Comparison of ENCODE assay signal across 7 cellular contexts in the genomic region with DNA sequence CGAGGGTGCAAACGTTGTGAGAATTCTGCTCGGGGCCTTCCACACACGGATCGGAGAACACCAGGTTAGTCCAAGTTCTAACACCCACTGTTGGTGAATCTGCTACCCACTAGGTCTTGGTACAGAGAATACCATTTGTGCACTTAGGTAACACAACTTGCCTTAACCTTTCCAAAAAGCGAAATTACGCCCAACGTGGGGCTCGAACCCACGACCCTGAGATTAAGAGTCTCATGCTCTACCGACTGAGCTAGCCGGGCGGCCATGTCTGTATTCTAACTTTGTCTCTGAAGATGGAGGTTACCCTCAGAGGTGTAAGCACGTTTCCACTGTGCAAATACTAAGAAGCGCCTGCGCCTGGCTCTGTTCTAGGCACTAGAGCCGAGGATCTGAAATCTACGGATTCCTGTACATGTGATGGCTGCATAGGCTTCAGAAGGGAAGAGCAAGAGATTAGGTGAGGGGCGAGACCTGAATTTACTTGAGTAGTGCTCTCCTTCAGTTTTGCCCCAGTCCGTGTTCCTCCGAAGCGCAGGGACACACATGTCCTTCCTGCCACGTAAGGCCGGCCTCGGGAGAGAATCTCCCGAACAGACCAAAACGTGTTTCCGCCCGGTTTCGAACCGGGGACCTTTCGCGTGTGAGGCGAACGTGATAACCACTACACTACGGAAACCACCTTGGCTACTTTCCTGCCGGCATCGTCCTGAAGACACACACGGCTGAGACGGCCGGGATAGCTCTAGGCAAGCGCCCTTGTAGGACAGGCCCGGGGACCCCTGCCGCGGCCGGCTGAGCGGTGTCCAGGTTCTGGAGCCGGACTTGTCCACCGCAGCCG. TPM values are rescaled to one million over a fixed set of nuclear protein-coding genes. Genes with fewer than 3 reads are reported as not detected.
DNase-seq lines count a peak whose midpoint lies in the region; ATAC-seq and TF ChIP-seq lines count a peak whose summit lies in the region.

No MANE protein-coding gene starts in this region.

- H3K23ac ChIP-seq in mesenchymal stem cell (ENCODE audit: low read length in 2 of 2): no peak overlapping the region

- H3K36me3 ChIP-seq in mesenchymal stem cell (ENCODE audit: control insufficient read depth in 1 of 2, insufficient read depth in 2 of 2, low read depth in 1 of 2, low read length in 2 of 2): peaks cover 2 to 14% of the 10 kb centered on the region in 2 experiments

- H3K27me3 ChIP-seq in dorsolateral prefrontal cortex (no peaks in the 10 kb centered on the region), mesenchymal stem cell (ENCODE audit: control insufficient read depth in 1 of 2, insufficient read depth in 1 of 2, low read length in 2 of 2) (no peaks in the 10 kb centered on the region)

- H3K79me1 ChIP-seq in mesenchymal stem cell (replicated peaks; ENCODE audit: low read length, poor library complexity, severe bottlenecking): peaks cover 4% of the 10 kb centered on the region

- ATAC-seq in GM19035 (IDR thresholded peaks at IDR 0.05; ENCODE audit: unreplicated experiment) (peak; percentile 30), HG03439 (IDR thresholded peaks at IDR 0.05; ENCODE audit: unreplicated experiment) (peak; percentile 32), GM18502 (IDR thresholded peaks at IDR 0.05; ENCODE audit: poor library complexity, unreplicated experiment) (no peak)

- peak overlapping the region; percentile 87 for H3K4me2 ChIP-seq in mesenchymal stem cell (ENCODE audit: low read length, poor library complexity, severe bottlenecking)

- H3K4me1 ChIP-seq in mesenchymal stem cell (ENCODE audit: control insufficient read depth, insufficient read depth, low read depth, low read length): peaks cover 19% of the 10 kb centered on the region

- H3K4ac ChIP-seq in mesenchymal stem cell (ENCODE audit: low read depth in 1 of 2, low read length in 2 of 2): peak overlapping the region; percentile 5 to 35

- peak overlapping the region; percentile 96 for H4K8ac ChIP-seq in mesenchymal stem cell (ENCODE audit: low read length)

- H3K27ac ChIP-seq in dorsolateral prefrontal cortex (peak overlapping the region; percentile 78 to 100 (median 98)), mesenchymal stem cell (ENCODE audit: low read length, poor library complexity, severe bottlenecking) (peak overlapping the region; percentile 99)

- H2BK120ac ChIP-seq in mesenchymal stem cell (ENCODE audit: low read depth, low read length): peak overlapping the region; percentile 50

- peak overlapping the region; percentile 12 for H2BK15ac ChIP-seq in mesenchymal stem cell (ENCODE audit: low read depth, poor library complexity, severe bottlenecking)

- no peak overlapping the region for H3K14ac ChIP-seq in mesenchymal stem cell (ENCODE audit: low read length in 2 of 2)

- DNase-seq in activated CD4-positive, alpha-beta T cell treated with anti-CD3 and anti-CD28 coated beads for 24 hours (ENCODE audit: low read depth in 2 of 2): peak; percentile 96 to 97
- DNase-seq in dorsolateral prefrontal cortex (peak; percentile 91 to 98 (median 96)), mesenchymal stem cell (peak; percentile 98)
- DNase-seq in stimulated activated CD8-positive, alpha-beta memory T cell treated with anti-CD3 and anti-CD28 coated beads, Interleukin-15, amount 100 ng/mL, for 1 hour (ENCODE audit: low read depth): peak; percentile 98

- H3K18ac ChIP-seq in mesenchymal stem cell (ENCODE audit: low read depth in 1 of 2, low read length in 2 of 2): peak overlapping the region in 1 of 2 experiments; percentile 92

- H3K4me3 ChIP-seq in dorsolateral prefrontal cortex (peak overlapping the region; percentile 59 to 99 (median 88)), mesenchymal stem cell (ENCODE audit: insufficient read depth in 1 of 2, low read depth in 1 of 2, low read length in 2 of 2) (peak overlapping the region; percentile 55 to 98)

- 1% methylated on average over 50 of the region's 50 CpGs for WGBS in mesenchymal stem cell

- peak overlapping the region; percentile 2 to 79 for H2BK12ac ChIP-seq in mesenchymal stem cell (ENCODE audit: low read length in 2 of 2)

- intact Hi-C loops in dorsolateral prefrontal cortex (cut with DNase I): loop anchor here (1.0 to 5.0 kb wide), 4 partner anchors 15 to 61 kb away; partner anchors contain the start of gene TRIM52 (in 1 of the 2)

- peak overlapping the region; percentile 90 for H4K91ac ChIP-seq in mesenchymal stem cell (ENCODE audit: low read length)

- peak in 2 of 56 donors; percentile 1 to 6 for TF ChIP-seq CTCF in dorsolateral prefrontal cortex (IDR thresholded peaks at IDR 0.05 in 54 of 56, conservative IDR thresholded peaks at IDR 0.05 in 2 of 56; ENCODE audit: low read depth in 1 of 56, partially characterized antibody in 56 of 56)

- no peak overlapping the region for H2AK5ac ChIP-seq in mesenchymal stem cell (ENCODE audit: low read length, severe bottlenecking)

- no peaks in the 10 kb centered on the region for H3K9me3 ChIP-seq in mesenchymal stem cell (ENCODE audit: control insufficient read depth, low read length)

- peak overlapping the region; percentile 36 for H2AFZ ChIP-seq in mesenchymal stem cell (ENCODE audit: low read depth, low read length)

- H2BK5ac ChIP-seq in mesenchymal stem cell (ENCODE audit: low read depth, low read length, poor library complexity, severe bottlenecking): peak overlapping the region; percentile 38

- peak overlapping the region; percentile 97 for H3K9ac ChIP-seq in mesenchymal stem cell (ENCODE audit: low read length)

RNA-seq across cellular contexts. Expression of gene TRIM41, which starts 1.1 kb away (rescaled TPM):
- 100 to 1,000 TPM in 1 of 120 experiments, 10 to 100 TPM in 119; 33.1 to 102 (median 48.0) TPM for total RNA-seq in dorsolateral prefrontal cortex
- polyA plus RNA-seq in mesenchymal stem cell (2013, experiment 1 of 2): 19.1 TPM
- polyA plus RNA-seq in mesenchymal stem cell (2013, experiment 2 of 2): 19.0 TPM

RNA-seq across cellular contexts. Expression of gene TRIM7, which starts 17.0 kb away (rescaled TPM):
- 1 to 10 TPM; 1.6 to 8.4 (median 4.0) TPM for total RNA-seq in dorsolateral prefrontal cortex
- 1.8 TPM for polyA plus RNA-seq in mesenchymal stem cell (2013, experiment 1 of 2)
- polyA plus RNA-seq in mesenchymal stem cell (2013, experiment 2 of 2): 1.4 TPM

RNA-seq across cellular contexts. Expression of gene RACK1, which starts 21.7 kb away (rescaled TPM):
- 100 to 1,000 TPM; 308 to 570 (median 390) TPM for total RNA-seq in dorsolateral prefrontal cortex
- 2,784 TPM for polyA plus RNA-seq in mesenchymal stem cell (2013, experiment 1 of 2)
- polyA plus RNA-seq in mesenchymal stem cell (2013, experiment 2 of 2): 2,751 TPM

RNA-seq across cellular contexts. Expression of gene TRIM52, which starts 38.9 kb away (rescaled TPM):
- total RNA-seq in dorsolateral prefrontal cortex: 10 to 100 TPM; 19.8 to 50.9 (median 31.6) TPM
- polyA plus RNA-seq in mesenchymal stem cell (2013, experiment 1 of 2): 4.2 TPM
- polyA plus RNA-seq in mesenchymal stem cell (2013, experiment 2 of 2): 4.0 TPM
